Comparison of ENCODE assay signal across 12 cellular contexts in genomic region chr11:75276696-75277095, GRCh38. TPM values are rescaled to one million over a fixed set of nuclear protein-coding genes. Genes with fewer than 3 reads are reported as not detected.
DNase-seq lines count a peak whose midpoint lies in the region; ATAC-seq, FAIRE-seq and TF ChIP-seq lines count a peak whose summit lies in the region.
"Had no signal": no experiment of that assay in that cellular context is flagged by ENCODE, and none has a peak within 500 bp of the region (broad histone marks: within the 10 kb centered on the region; RNA-seq: fewer than 3 reads in every experiment).

No MANE protein-coding gene starts in this region.

- no peak for FAIRE-seq in frontal cortex (lab: Jason Lieb, UNC)
- FAIRE-seq: G401.6, K562 had no signal

- CTCF ChIA-PET in naive thymus-derived CD4-positive, alpha-beta T cell (lab: Charles Lee), result interaction anchor here (0.7 to 14.8 kb wide), 13 partner anchors 9 to 254 kb away, joined by 3 to 416 read pairs (median 5); partner anchors contain the start of gene TPBGL

- no peak for TF ChIP-seq CTCF in WERI-Rb-1 (IDR thresholded peaks at IDR 0.05; ENCODE audit: low read depth, low read length)

- peaks cover 8% of the 10 kb centered on the region for H3K36me3 Mint-ChIP-seq in T-helper 17 cell (ENCODE audit: low read depth)
- peaks cover 4 to 26% (median 20%) of the 10 kb centered on the region in 5 donors for H3K36me3 Mint-ChIP-seq in naive thymus-derived CD4-positive, alpha-beta T cell

- H3K9me3 ChIP-seq in T-helper 17 cell (ENCODE audit: control insufficient read depth, low read length, poor library complexity, severe bottlenecking) (no peaks in the 10 kb centered on the region), WERI-Rb-1 (ENCODE audit: severe bottlenecking) (no peaks in the 10 kb centered on the region)
- no peaks in the 10 kb centered on the region for H3K9me3 ChIP-seq in naive thymus-derived CD4-positive, alpha-beta T cell (ENCODE audit: control insufficient read depth in 2 of 3, low read length in 3 of 3)

- ATAC-seq in T-helper 17 cell, result no peak
- ATAC-seq in naive thymus-derived CD4-positive, alpha-beta T cell, result no peak
- ATAC-seq: K562 had no signal

- H3K9me3 Mint-ChIP-seq in naive thymus-derived CD4-positive, alpha-beta T cell, result no peaks in the 10 kb centered on the region

- peak overlapping the region; percentile 90 for H3K27ac Mint-ChIP-seq in T-helper 17 cell
- H3K27ac Mint-ChIP-seq in naive thymus-derived CD4-positive, alpha-beta T cell, result peak overlapping the region; percentile 91 to 100 (median 98)

- no peaks in the 10 kb centered on the region for H3K27me3 Mint-ChIP-seq in T-helper 17 cell
- H3K27me3 Mint-ChIP-seq in naive thymus-derived CD4-positive, alpha-beta T cell, result no peaks in the 10 kb centered on the region

- H3K27me3 ChIP-seq in naive thymus-derived CD4-positive, alpha-beta T cell (ENCODE audit: control insufficient read depth in 2 of 2, insufficient read depth in 2 of 2, low read length in 2 of 2), result no peaks in the 10 kb centered on the region
- no peaks in the 10 kb centered on the region for H3K27me3 ChIP-seq in H7 (ENCODE audit: control insufficient read depth, insufficient read depth, low read length)
- H3K27me3 ChIP-seq in WERI-Rb-1 (ENCODE audit: insufficient read depth, low read depth, severe bottlenecking), result no peaks in the 10 kb centered on the region

- POLR2A ChIA-PET in naive thymus-derived CD4-positive, alpha-beta T cell (lab: Charles Lee), result interaction anchor here (0.6 to 8.5 kb wide), 20 partner anchors 14 to 947 kb away, joined by 3 to 119 read pairs (median 8); partner anchors contain the start of genes ARRB1 and RPS3

- DNase-seq in COR-L47 (lab: John Stamatoyannopoulos, UW) (peak; percentile 9), NCI-H1436 (lab: John Stamatoyannopoulos, UW) (peak; percentile 81), T-helper 17 cell (no peak), frontal cortex (ENCODE audit: low spot score in 2 of 2) (no peak), H7 (no peak), WERI-Rb-1 (no peak), NOMO-1 treated with dmso at 0.1 percent for 144 hours (lab: John Stamatoyannopoulos, UW; ENCODE audit: unreplicated experiment) (no peak)
- DNase-seq in naive thymus-derived CD4-positive, alpha-beta T cell, result no peak
- DNase-seq: occipital lobe; stimulated activated CD4-positive, alpha-beta T cell treated with anti-CD3 and anti-CD28 coated beads, Interleukin-4, amount 100 ng/mL, for 4 hours had no signal

- intact Hi-C loops in naive thymus-derived CD4-positive, alpha-beta T cell (cut with micrococcal nuclease), result loop anchor here in 1 of 2 donors (5.0 kb wide), 1 partner anchor 251 kb away; the partner anchor contains the start of gene GDPD5

- peaks cover 0 to 59% (median 4%) of the 10 kb centered on the region in 3 experiments for H3K36me3 ChIP-seq in naive thymus-derived CD4-positive, alpha-beta T cell (ENCODE audit: control insufficient read depth in 2 of 3, insufficient read depth in 3 of 3, low read length in 3 of 3)
- H3K36me3 ChIP-seq in H7 (replicated peaks; ENCODE audit: control insufficient read depth, insufficient read depth, low read length) (peaks cover 2% of the 10 kb centered on the region), WERI-Rb-1 (peaks cover 25% of the 10 kb centered on the region)

- peak overlapping the region; percentile 31 for H3K4me3 ChIP-seq in naive thymus-derived CD4-positive, alpha-beta T cell (ENCODE audit: low read length)
- H3K4me3 ChIP-seq in H7 (ENCODE audit: insufficient read depth, low read depth, low read length) (no peak overlapping the region), WERI-Rb-1 (ENCODE audit: low read depth, low read length) (no peak overlapping the region)
- H3K4me3 ChIP-seq: K562 had no signal

- peak overlapping the region; percentile 13 for H3K4me3 Mint-ChIP-seq in T-helper 17 cell
- H3K4me3 Mint-ChIP-seq in naive thymus-derived CD4-positive, alpha-beta T cell, result peak overlapping the region; percentile 67 to 87 (median 82)

- peaks cover 40% of the 10 kb centered on the region for H3K4me1 Mint-ChIP-seq in T-helper 17 cell
- H3K4me1 Mint-ChIP-seq in naive thymus-derived CD4-positive, alpha-beta T cell, result peaks cover 49 to 90% (median 68%) of the 10 kb centered on the region in 7 donors

- peak overlapping the region; percentile 70 for H3K27ac ChIP-seq in naive thymus-derived CD4-positive, alpha-beta T cell (ENCODE audit: low read depth, low read length)
- H3K27ac ChIP-seq in WERI-Rb-1, result no peak overlapping the region

- peaks cover 42 to 72% of the 10 kb centered on the region in 2 donors for H3K4me1 ChIP-seq in naive thymus-derived CD4-positive, alpha-beta T cell (ENCODE audit: control insufficient read depth in 2 of 2, insufficient read depth in 2 of 2, low read length in 2 of 2)

RNA-seq across cellular contexts. Expression of gene TPBGL, which starts 36.1 kb away (rescaled TPM):
- total RNA-seq in T-helper 17 cell, result under 1 TPM; 0.42 to 0.60 TPM
- under 1 TPM; 0.15 to 0.58 (median 0.27) TPM for total RNA-seq in naive thymus-derived CD4-positive, alpha-beta T cell
- under 1 TPM in 1 of 2 donors, not detected in 1; 0.40 TPM for polyA plus RNA-seq in naive thymus-derived CD4-positive, alpha-beta T cell
- total RNA-seq in frontal cortex, result not detected
- not detected in 2 replicates for total RNA-seq in H7 (2014; rRNA removed; shearing (Covaris generic))

Comparison
In these comparisons a context has a peak if more than half of its experiments do, and no peak if none do; other contexts are left out.
1. DNase-seq: peak in COR-L47 (single experiment) and NCI-H1436 (single experiment); none in T-helper 17 cell (0 of 3), naive thymus-derived CD4-positive, alpha-beta T cell (0 of 9), frontal cortex (0 of 2), H7 (single experiment), WERI-Rb-1 (single experiment) and NOMO-1 treated with dmso at 0.1 percent for 144 hours (single experiment).